Comparison of ENCODE assay signal across 10 cellular contexts in genomic region chr1:51285055-51285454, GRCh38. TPM values are rescaled to one million over a fixed set of nuclear protein-coding genes. Genes with fewer than 3 reads are reported as not detected.
A peak's percentile ranks its signal among the peaks of the same experiment; 100 is the strongest.
DNase-seq lines count a peak whose midpoint lies in the region; ATAC-seq and TF ChIP-seq lines count a peak whose summit lies in the region.
"Had no signal": no experiment of that assay in that cellular context is flagged by ENCODE, and none has a peak within 500 bp of the region (broad histone marks: within the 10 kb centered on the region; RNA-seq: fewer than 3 reads in every experiment).

No MANE protein-coding gene starts in this region.

- H3K9me3 ChIP-seq in stomach (no peaks in the 10 kb centered on the region), esophagus muscularis mucosa (no peaks in the 10 kb centered on the region), SJCRH30 (replicated peaks) (no peaks in the 10 kb centered on the region)
- H3K9me3 ChIP-seq: ovary had no signal

- H3K4me3 ChIP-seq in stomach: no peak overlapping the region
- no peak overlapping the region for H3K4me3 ChIP-seq in esophagus muscularis mucosa
- no peak overlapping the region for H3K4me3 ChIP-seq in SJCRH30
- H3K4me3 ChIP-seq: ovary had no signal

- H3K4me3 Mint-ChIP-seq in natural killer cell treated with Interleukin-12 subunit alpha and Interleukin-12 subunit beta and Interleukin-15 and Interleukin-18, amount 100 ng/mL, for 72 hours: peak overlapping the region; percentile 65
- H3K4me3 Mint-ChIP-seq in natural killer cell: no peak overlapping the region

- H3K27ac Mint-ChIP-seq in natural killer cell treated with Interleukin-12 subunit alpha and Interleukin-12 subunit beta and Interleukin-15 and Interleukin-18, amount 100 ng/mL, for 72 hours: no peak overlapping the region
- no peak overlapping the region for H3K27ac Mint-ChIP-seq in natural killer cell

- 45 to 84% (median 62%) methylated on average over 1 of the region's 1 CpG for WGBS in stomach, 5 donors
- WGBS in esophagus muscularis mucosa: 100% methylated on average over 1 of the region's 1 CpG

- H3K4me1 ChIP-seq in stomach (peaks cover 6 to 36% (median 20%) of the 10 kb centered on the region in 4 donors), esophagus muscularis mucosa (peaks cover 0 to 10% (median 0%) of the 10 kb centered on the region in 4 donors), SJCRH30 (peaks cover 12% of the 10 kb centered on the region)

- TF ChIP-seq EP300 in stomach (IDR thresholded peaks at IDR 0.05) (no peak), esophagus muscularis mucosa (IDR thresholded peaks at IDR 0.05) (no peak)

- H3K9me3 Mint-ChIP-seq in natural killer cell treated with Interleukin-12 subunit alpha and Interleukin-12 subunit beta and Interleukin-15 and Interleukin-18, amount 100 ng/mL, for 72 hours: no peaks in the 10 kb centered on the region
- H3K9me3 Mint-ChIP-seq in natural killer cell: no peaks in the 10 kb centered on the region

- peaks cover 0 to 15% of the 10 kb centered on the region in 2 donors for H3K4me1 Mint-ChIP-seq in natural killer cell treated with Interleukin-12 subunit alpha and Interleukin-12 subunit beta and Interleukin-15 and Interleukin-18, amount 100 ng/mL, for 72 hours (ENCODE audit: low read depth in 2 of 2)
- H3K4me1 Mint-ChIP-seq in natural killer cell: no peaks in the 10 kb centered on the region

- DNase-seq in natural killer cell treated with Interleukin-12 subunit alpha and Interleukin-12 subunit beta and Interleukin-15 and Interleukin-18, amount 100 ng/mL, for 72 hours (ENCODE audit: low spot score): no peak
- DNase-seq in natural killer cell: no peak
- DNase-seq in stomach: no peak
- DNase-seq in esophagus muscularis mucosa (ENCODE audit: extremely low spot score): no peak
- no peak for DNase-seq in NOMO-1 treated with dmso at 0.1 percent for 144 hours (lab: John Stamatoyannopoulos, UW; ENCODE audit: unreplicated experiment)
- DNase-seq in SJCRH30: no peak
- DNase-seq: KG1 had no signal

- peaks cover 0 to 36% (median 21%) of the 10 kb centered on the region in 4 donors for H3K36me3 ChIP-seq in stomach
- peaks cover 0 to 4% (median 1%) of the 10 kb centered on the region in 4 donors for H3K36me3 ChIP-seq in esophagus muscularis mucosa
- H3K36me3 ChIP-seq in SJCRH30: no peaks in the 10 kb centered on the region
- H3K36me3 ChIP-seq: ovary had no signal

- intact Hi-C loops in natural killer cell (cut with micrococcal nuclease) (no loop called here), stomach (cut with DNase I; ENCODE audit: low total_unique reads) (no loop called here), esophagus muscularis mucosa (cut with DNase I) (no loop called here)

- H3K27me3 Mint-ChIP-seq in natural killer cell treated with Interleukin-12 subunit alpha and Interleukin-12 subunit beta and Interleukin-15 and Interleukin-18, amount 100 ng/mL, for 72 hours: no peaks in the 10 kb centered on the region
- H3K27me3 Mint-ChIP-seq in natural killer cell (ENCODE audit: low read depth in 2 of 2): no peaks in the 10 kb centered on the region

- H3K27ac ChIP-seq in stomach: peak overlapping the region in 3 of 5 donors; percentile 2 to 47 (median 35)
- H3K27ac ChIP-seq in esophagus muscularis mucosa (replicated peaks in 1 of 4): no peak overlapping the region
- H3K27ac ChIP-seq in SJCRH30: no peak overlapping the region

- no peaks in the 10 kb centered on the region for H3K27me3 ChIP-seq in stomach
- H3K27me3 ChIP-seq in esophagus muscularis mucosa: no peaks in the 10 kb centered on the region
- no peaks in the 10 kb centered on the region for H3K27me3 ChIP-seq in SJCRH30
- H3K27me3 ChIP-seq: ovary had no signal

- TF ChIP-seq CTCF in natural killer cell (IDR thresholded peaks at IDR 0.05) (no peak), stomach (IDR thresholded peaks at IDR 0.05) (no peak), esophagus muscularis mucosa (IDR thresholded peaks at IDR 0.05) (no peak)

- ATAC-seq in natural killer cell treated with Interleukin-12 subunit alpha and Interleukin-12 subunit beta and Interleukin-15 and Interleukin-18, amount 100 ng/mL, for 72 hours: peak; percentile 62 to 79
- ATAC-seq in natural killer cell: no peak
- ATAC-seq in HG02571 (IDR thresholded peaks at IDR 0.05; ENCODE audit: unreplicated experiment): peak; percentile 87
- ATAC-seq in HG03457 (IDR thresholded peaks at IDR 0.05; ENCODE audit: unreplicated experiment): peak; percentile 88

- H3K36me3 Mint-ChIP-seq in natural killer cell treated with Interleukin-12 subunit alpha and Interleukin-12 subunit beta and Interleukin-15 and Interleukin-18, amount 100 ng/mL, for 72 hours: no peaks in the 10 kb centered on the region
- no peaks in the 10 kb centered on the region for H3K36me3 Mint-ChIP-seq in natural killer cell

- no peak for TF ChIP-seq POLR2A in stomach (IDR thresholded peaks at IDR 0.05)
- TF ChIP-seq POLR2A in esophagus muscularis mucosa (IDR thresholded peaks at IDR 0.05; ENCODE audit: low read depth): no peak

RNA-seq across cellular contexts. Expression of gene TTC39A, which starts 45.3 kb away (rescaled TPM):
- total RNA-seq in natural killer cell treated with Interleukin-12 subunit alpha and Interleukin-12 subunit beta and Interleukin-15 and Interleukin-18, amount 100 ng/mL, for 72 hours: under 1 TPM in 1 of 2 donors, not detected in 1; 0.78 TPM
- total RNA-seq in natural killer cell (under 1 TPM in 1 of 3 donors, not detected in 2; 0.38 TPM), stomach (100 to 1,000 TPM in 1 of 5 donors, 10 to 100 TPM in 4; 19.3 to 159 (median 33.6) TPM), esophagus muscularis mucosa (1 to 10 TPM in 1 of 4 donors, under 1 TPM in 2, not detected in 1; 0.17 to 2.5 (median 0.52) TPM)
- 10 to 100 TPM in 2 of 3 donors, 1 to 10 TPM in 1; 8.3 to 59.3 (median 21.6) TPM for polyA plus RNA-seq in stomach
- 0.14 and 0.73 TPM in 2 replicates for total RNA-seq in SJCRH30 (2014; rRNA removed; shearing (Covaris generic))

RNA-seq across cellular contexts. Expression of gene RNF11, which starts 49.0 kb away (rescaled TPM):
- total RNA-seq in natural killer cell treated with Interleukin-12 subunit alpha and Interleukin-12 subunit beta and Interleukin-15 and Interleukin-18, amount 100 ng/mL, for 72 hours: 10 to 100 TPM; 44.0 to 56.7 TPM
- 10 to 100 TPM; 68.3 to 89.5 (median 68.4) TPM for total RNA-seq in natural killer cell
- 100 to 1,000 TPM in 3 of 5 donors, 10 to 100 TPM in 2; 43.5 to 120 (median 107) TPM for total RNA-seq in stomach
- polyA plus RNA-seq in stomach: 10 to 100 TPM; 34.6 to 78.2 (median 70.7) TPM
- total RNA-seq in esophagus muscularis mucosa: 100 to 1,000 TPM; 101 to 141 (median 115) TPM
- 145 and 160 TPM in 2 replicates for total RNA-seq in SJCRH30 (2014; rRNA removed; shearing (Covaris generic))

Comparison
In these comparisons a context has a peak if more than half of its experiments do, and no peak if none do; other contexts are left out.
1. ATAC-seq: peak in natural killer cell treated with Interleukin-12 subunit alpha and Interleukin-12 subunit beta and Interleukin-15 and Interleukin-18, amount 100 ng/mL, for 72 hours (2 of 2), HG02571 (single experiment) and HG03457 (single experiment); none in natural killer cell (0 of 3).
2. H3K27ac ChIP-seq: peak in stomach (3 of 5); none in esophagus muscularis mucosa (0 of 4) and SJCRH30 (single experiment).
3. RNA of gene TTC39A, which starts 45.3 kb away (total RNA-seq): 19.3 to 159 TPM in stomach; 0.78 TPM in natural killer cell treated with Interleukin-12 subunit alpha and Interleukin-12 subunit beta and Interleukin-15 and Interleukin-18, amount 100 ng/mL, for 72 hours, 0.17 to 2.5 TPM in esophagus muscularis mucosa, 0.14 to 0.73 TPM in SJCRH30 and 0.38 TPM in natural killer cell; every median in the first group is over 4 times any median in the second.